Comparison of ENCODE assay signal across 8 cellular contexts in genomic region chr2:84939426-84940087, GRCh38. TPM values are rescaled to one million over a fixed set of nuclear protein-coding genes. Genes with fewer than 3 reads are reported as not detected.
A peak's percentile ranks its signal among the peaks of the same experiment; 100 is the strongest.
DNase-seq lines count a peak whose midpoint lies in the region; ATAC-seq, FAIRE-seq and TF ChIP-seq lines count a peak whose summit lies in the region.

No MANE protein-coding gene starts in this region.

- no peak overlapping the region for H3K4me3 ChIP-seq in SU-DHL-6 (ENCODE audit: insufficient read depth, low read length, poor library complexity, severe bottlenecking)
- no peak overlapping the region for H3K4me3 ChIP-seq in bronchial epithelial cell (ENCODE audit: low read depth, low read length)
- H3K4me3 ChIP-seq in lower leg skin (ENCODE audit: low read depth, poor library complexity, severe bottlenecking) = no peak overlapping the region

- 66 to 74% methylated on average over 9 of the region's 9 CpGs for WGBS in lower leg skin, 2 donors

- ATAC-seq in GM18868 (IDR thresholded peaks at IDR 0.05; ENCODE audit: unreplicated experiment) (peak; percentile 74), HG03025 (IDR thresholded peaks at IDR 0.05; ENCODE audit: low FRiP score, unreplicated experiment) (peak; percentile 74)

- H3K27ac ChIP-seq in SU-DHL-6 (ENCODE audit: low read depth, low read length) = peak overlapping the region; percentile 89

- H2AFZ ChIP-seq in SU-DHL-6 (ENCODE audit: low read depth, low read length, severe bottlenecking) = peak overlapping the region; percentile 49

- H3K27me3 ChIP-seq in SU-DHL-6 (ENCODE audit: low read length) (no peaks in the 10 kb centered on the region), bronchial epithelial cell (ENCODE audit: control insufficient read depth, insufficient read depth, low read length) (no peaks in the 10 kb centered on the region)

- FAIRE-seq in bronchial epithelial cell (lab: Jason Lieb, UNC) = no peak

- H3K4me2 ChIP-seq in SU-DHL-6 (ENCODE audit: low read depth, low read length, poor library complexity, severe bottlenecking) = peak overlapping the region; percentile 72

- H3K9ac ChIP-seq in SU-DHL-6 (ENCODE audit: low read length) = peak overlapping the region; percentile 56

- DNase-seq in bronchial epithelial cell (ENCODE audit: low read depth) (peak; percentile 26), lower leg skin (ENCODE audit: low spot score in 2 of 2) (no peak), ACHN (no peak), ureter (ENCODE audit: low spot score) (no peak)
- peak; percentile 41 for DNase-seq in stimulated activated CD8-positive, alpha-beta memory T cell treated with anti-CD3 and anti-CD28 coated beads, Interleukin-12 subunit alpha, Interleukin-12 subunit beta, amount 100 ng/mL, for 1 hour (ENCODE audit: low read depth)

- no peaks in the 10 kb centered on the region for H3K36me3 ChIP-seq in SU-DHL-6 (ENCODE audit: low read length)
- no peaks in the 10 kb centered on the region for H3K36me3 ChIP-seq in bronchial epithelial cell (ENCODE audit: control insufficient read depth, insufficient read depth, low read length)

- no peaks in the 10 kb centered on the region; the same call in 1 of the 2 replicates for H3K79me2 ChIP-seq in SU-DHL-6 (ENCODE audit: insufficient read depth, low read length)

- peaks cover 9% of the 10 kb centered on the region for H3F3A ChIP-seq in SU-DHL-6 (ENCODE audit: insufficient read depth)

- no peaks in the 10 kb centered on the region for H3K9me2 ChIP-seq in SU-DHL-6 (replicated peaks; ENCODE audit: insufficient read depth, low read length)

- TF ChIP-seq POLR2A in lower leg skin (IDR thresholded peaks at IDR 0.05) = no peak

- intact Hi-C loops in lower leg skin (cut with DNase I; ENCODE audit: low total_unique reads) = no loop called here

- TF ChIP-seq CTCF in SU-DHL-6 (IDR thresholded peaks at IDR 0.05; ENCODE audit: insufficient read depth, low read length, poor library complexity, severe bottlenecking) (no peak), bronchial epithelial cell (IDR thresholded peaks at IDR 0.05; ENCODE audit: insufficient read depth, low read length, severe bottlenecking) (no peak), lower leg skin (IDR thresholded peaks at IDR 0.05) (no peak)

- no peaks in the 10 kb centered on the region for H3K9me3 ChIP-seq in SU-DHL-6 (ENCODE audit: insufficient read depth, low read length)

- H4K20me1 ChIP-seq in SU-DHL-6 (ENCODE audit: low read depth, low read length) = no peaks in the 10 kb centered on the region

- in situ Hi-C loops in ACHN (cut with HindIII; ENCODE audit: low pct_ligation_motif_present, low pct_unique_long_range_greater_than_20kb, low sequenced_read_pairs) = no loop called here

RNA-seq across cellular contexts. Expression of gene KCMF1, which starts 31.4 kb away (rescaled TPM):
- total RNA-seq in bronchial epithelial cell (174 and 180 TPM in 2 replicates), lower leg skin (10 to 100 TPM; 35.2 to 51.7 (median 39.9) TPM), ureter (55.2 TPM)

RNA-seq across cellular contexts. Expression of gene TMSB10, which starts 34.1 kb away (rescaled TPM):
- total RNA-seq in bronchial epithelial cell (8,033 and 11,022 TPM in 2 replicates), lower leg skin (1,000 to 10,000 TPM in 2 of 4 donors, 100 to 1,000 TPM in 2; 774 to 1,415 (median 1,103) TPM), ureter (1,066 TPM)

RNA-seq across cellular contexts. Expression of gene TRABD2A, which starts 58.7 kb away (rescaled TPM):
- 0.64 and 1.3 TPM in 2 replicates for total RNA-seq in bronchial epithelial cell
- total RNA-seq in lower leg skin = 1 to 10 TPM in 2 of 4 donors, under 1 TPM in 1, not detected in 1; 0.17 to 2.1 (median 1.5) TPM
- 4.1 TPM for total RNA-seq in ureter

Comparison
In these comparisons a context has a peak if more than half of its experiments do, and no peak if none do; other contexts are left out.
1. DNase-seq: peak in bronchial epithelial cell (single experiment) and stimulated activated CD8-positive, alpha-beta memory T cell treated with anti-CD3 and anti-CD28 coated beads, Interleukin-12 subunit alpha, Interleukin-12 subunit beta, amount 100 ng/mL, for 1 hour (single experiment); none in lower leg skin (0 of 2), ACHN (single experiment) and ureter (single experiment).